In the genomic region with DNA sequence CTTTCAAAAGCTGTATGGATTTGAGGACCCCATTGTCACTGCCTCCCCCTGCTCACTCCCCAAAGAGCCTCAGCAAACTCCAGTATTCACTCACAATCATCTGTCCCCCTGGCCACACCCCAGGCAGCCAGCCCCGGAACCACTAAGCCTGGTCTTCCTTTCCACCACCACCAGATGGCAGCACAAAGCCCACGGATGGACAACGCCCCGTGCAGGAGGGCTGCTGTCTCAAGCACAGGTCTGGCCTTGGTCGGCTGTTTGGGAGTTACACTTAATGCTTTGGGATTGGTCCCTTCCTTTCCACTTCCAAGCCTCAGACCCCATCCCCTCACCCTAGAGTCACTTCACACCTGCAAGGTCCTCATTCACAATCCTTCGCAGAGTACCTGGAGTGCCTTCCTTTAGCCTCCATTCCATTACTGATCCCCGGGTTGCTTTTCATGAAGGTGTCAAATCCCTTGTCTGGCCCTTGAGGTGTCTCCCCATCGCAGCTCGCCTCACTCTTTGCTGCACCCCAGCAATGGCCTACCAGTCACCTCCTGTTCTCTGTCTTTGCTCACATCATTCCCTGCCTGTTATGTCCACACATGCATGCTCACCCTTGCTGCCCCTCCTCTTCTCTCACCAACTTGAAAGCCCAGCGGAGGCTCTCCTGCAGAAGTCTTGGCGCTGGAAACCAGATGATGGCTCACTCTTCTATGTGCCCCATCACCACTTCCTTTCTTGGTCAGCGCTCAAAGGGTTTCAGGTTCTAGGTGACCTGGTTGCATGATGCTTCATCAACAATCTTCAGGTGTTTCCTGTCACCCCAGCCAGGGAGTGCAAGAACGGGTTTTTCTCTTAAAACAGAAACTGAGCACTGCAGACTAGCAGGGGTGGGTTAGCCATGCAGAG, we compare ENCODE assay signal across 8 cellular contexts.
DNase-seq lines count a peak whose midpoint lies in the region; ATAC-seq and TF ChIP-seq lines count a peak whose summit lies in the region.

No MANE protein-coding gene starts in this region.

- ATAC-seq in HG02870 (IDR thresholded peaks at IDR 0.05; ENCODE audit: unreplicated experiment), result peak; percentile 33

- no CpG with 5 or more reads among the region's 13 CpGs for WGBS in iPS DF 6.9 (ENCODE audit: insufficient coverage, insufficient read length)

- in situ Hi-C loops in astrocyte of the cerebellum (cut with HindIII; ENCODE audit: low sequenced_read_pairs), result no loop called here

- H3K9me3 ChIP-seq in iPS DF 6.9 (ENCODE audit: control insufficient read depth, insufficient read depth, low read length), result no peaks in the 10 kb centered on the region

- TF ChIP-seq CTCF in astrocyte of the cerebellum (IDR thresholded peaks at IDR 0.05; ENCODE audit: low read depth, low read length, missing control alignments), result peak; percentile 84

- DNase-seq in SIG-M5 treated with dmso at 0.1 percent for 504 hours (lab: John Stamatoyannopoulos, UW; ENCODE audit: unreplicated experiment) (peak; percentile 76), SIG-M5 (lab: John Stamatoyannopoulos, UW) (no peak), NCI-H1694 (lab: John Stamatoyannopoulos, UW) (peak; percentile 30), T-helper 9 cell (peak; percentile 84), astrocyte of the cerebellum (ENCODE audit: low read depth) (no peak), iPS DF 6.9 (ENCODE audit: low read depth, low spot score) (peak; percentile 85)
- peak; percentile 70 to 76 for DNase-seq in stimulated activated CD4-positive, alpha-beta T cell treated with anti-CD3 and anti-CD28 coated beads, Interleukin-1b, Interleukin-23, amount 100 ng/mL, for 1 hour (ENCODE audit: low read depth in 2 of 2)

- H3K27ac ChIP-seq in iPS DF 6.9 (ENCODE audit: low read length), result no peak overlapping the region

- H3K27me3 ChIP-seq in iPS DF 6.9 (ENCODE audit: control insufficient read depth, insufficient read depth, low read length), result no peaks in the 10 kb centered on the region

- H3K4me3 ChIP-seq in astrocyte of the cerebellum (ENCODE audit: low read depth, low read length) (no peak overlapping the region), iPS DF 6.9 (ENCODE audit: low read length) (no peak overlapping the region)

- no peaks in the 10 kb centered on the region for H3K36me3 ChIP-seq in iPS DF 6.9 (ENCODE audit: control insufficient read depth, insufficient read depth, low read length)

- H3K4me1 ChIP-seq in iPS DF 6.9 (ENCODE audit: control insufficient read depth, insufficient read depth, low read length), result no peaks in the 10 kb centered on the region

Comparison
In these comparisons a context has a peak if more than half of its experiments do, and no peak if none do; other contexts are left out.
1. DNase-seq: peak in SIG-M5 treated with dmso at 0.1 percent for 504 hours (single experiment), NCI-H1694 (single experiment), T-helper 9 cell (single experiment), iPS DF 6.9 (single experiment) and stimulated activated CD4-positive, alpha-beta T cell treated with anti-CD3 and anti-CD28 coated beads, Interleukin-1b, Interleukin-23, amount 100 ng/mL, for 1 hour (2 of 2); none in SIG-M5 (single experiment) and astrocyte of the cerebellum (single experiment).